In genomic region chr7:143013897-143014296, GRCh38 we compare ENCODE assay signal across 14 cellular contexts. TPM values are rescaled to one million over a fixed set of nuclear protein-coding genes. Genes with fewer than 3 reads are reported as not detected.
DNase-seq lines count a peak whose midpoint lies in the region; ATAC-seq and TF ChIP-seq lines count a peak whose summit lies in the region.
"Had no signal": no experiment of that assay in that cellular context is flagged by ENCODE, and none has a peak within 500 bp of the region (broad histone marks: within the 10 kb centered on the region; RNA-seq: fewer than 3 reads in every experiment).

No MANE protein-coding gene starts in this region.

- H3K36me3 ChIP-seq in fibroblast of lung (ENCODE audit: control insufficient read depth, insufficient read depth, low read length) (no peaks in the 10 kb centered on the region), sigmoid colon (no peaks in the 10 kb centered on the region)
- no peaks in the 10 kb centered on the region for H3K36me3 ChIP-seq in effector memory CD4-positive, alpha-beta T cell (ENCODE audit: control insufficient read depth, insufficient read depth, low read length)
- H3K36me3 ChIP-seq: colonic mucosa had no signal

- no peaks in the 10 kb centered on the region for H3K27me3 ChIP-seq in fibroblast of lung (ENCODE audit: control insufficient read depth, insufficient read depth, low read length)
- H3K27me3 ChIP-seq in sigmoid colon, result no peaks in the 10 kb centered on the region
- no peaks in the 10 kb centered on the region for H3K27me3 ChIP-seq in effector memory CD4-positive, alpha-beta T cell (replicated peaks; ENCODE audit: control insufficient read depth, insufficient read depth, low read length, poor library complexity, severe bottlenecking)
- H3K27me3 ChIP-seq: colonic mucosa had no signal

- peak; percentile 86 for ATAC-seq in SK-N-SH treated with all-trans-retinoic acid at 6 μM for 48 hours

- intact Hi-C loops in sigmoid colon (cut with DNase I), result loop anchor here (10.0 kb wide), 1 partner anchor 421 kb away; no protein-coding TSS in a partner anchor

- H3K9me3 ChIP-seq in fibroblast of lung (ENCODE audit: control insufficient read depth, insufficient read depth, low read depth, low read length), result no peaks in the 10 kb centered on the region
- no peaks in the 10 kb centered on the region for H3K9me3 ChIP-seq in sigmoid colon
- no peaks in the 10 kb centered on the region for H3K9me3 ChIP-seq in effector memory CD4-positive, alpha-beta T cell (ENCODE audit: control insufficient read depth, low read length)
- H3K9me3 ChIP-seq: colonic mucosa had no signal

- no peak overlapping the region for H3K9ac ChIP-seq in fibroblast of lung (ENCODE audit: insufficient read depth, low read length)

- H2AFZ ChIP-seq in fibroblast of lung (ENCODE audit: low read length), result no peak overlapping the region

- no peak for TF ChIP-seq EP300 in sigmoid colon (IDR thresholded peaks at IDR 0.05)

- no peak for TF ChIP-seq POLR2A in sigmoid colon (IDR thresholded peaks at IDR 0.05)

- no peak overlapping the region for H3K27ac ChIP-seq in fibroblast of lung (ENCODE audit: insufficient read depth, low read length)
- H3K27ac ChIP-seq in sigmoid colon, result peak overlapping the region; percentile 13 to 67 (median 47)
- H3K27ac ChIP-seq in effector memory CD4-positive, alpha-beta T cell (ENCODE audit: insufficient read depth, low read length, poor library complexity, severe bottlenecking), result no peak overlapping the region
- H3K27ac ChIP-seq: colonic mucosa had no signal

- H3K4me3 ChIP-seq in fibroblast of lung (replicated peaks in 1 of 4; ENCODE audit: control extremely low read depth in 1 of 4, insufficient read depth in 1 of 4, low read depth in 3 of 4, low read length in 4 of 4), result no peak overlapping the region
- no peak overlapping the region for H3K4me3 ChIP-seq in sigmoid colon
- H3K4me3 ChIP-seq in effector memory CD4-positive, alpha-beta T cell (ENCODE audit: insufficient read depth, low read depth, low read length, poor library complexity, severe bottlenecking), result no peak overlapping the region
- H3K4me3 ChIP-seq: colonic mucosa had no signal

- TF ChIP-seq CTCF in fibroblast of lung (conservative IDR thresholded peaks at IDR 0.05 in 1 of 2, IDR thresholded peaks at IDR 0.05 in 1 of 2; ENCODE audit: low read depth in 1 of 2, low read length in 2 of 2) (no peak), sigmoid colon (IDR thresholded peaks at IDR 0.05) (no peak)

- H3K4me2 ChIP-seq in fibroblast of lung (ENCODE audit: extremely low read depth, insufficient read depth, low read length), result no peak overlapping the region

- no peaks in the 10 kb centered on the region for H3K79me2 ChIP-seq in fibroblast of lung (ENCODE audit: control insufficient read depth, insufficient read depth, low read length)

- peak; percentile 94 for DNase-seq in EH (ENCODE audit: low read depth)
- DNase-seq in fibroblast of lung (ENCODE audit: low read depth in 2 of 2), result peak; percentile 79 to 89
- DNase-seq in sigmoid colon, result no peak
- no peak for DNase-seq in activated CD4-positive, alpha-beta T cell treated with anti-CD3 and anti-CD28 coated beads for 48 hours
- DNase-seq in stimulated activated CD4-positive, alpha-beta T cell treated with anti-CD3 and anti-CD28 coated beads, Interleukin-4, amount 100 ng/mL, for 4 hours, result no peak
- no peak for DNase-seq in effector memory CD4-positive, alpha-beta T cell
- DNase-seq in cerebellar cortex (ENCODE audit: low spot score), result no peak
- DNase-seq: activated T-cell treated with anti-CD3 and anti-CD28 coated beads for 4 hours, colonic mucosa, NCI-H524 treated with DMSO at 0.1 percent for 48 hours, nephron progenitor cell, substantia nigra, T-helper 2 cell had no signal

- H4K20me1 ChIP-seq in fibroblast of lung (ENCODE audit: control insufficient read depth, extremely low read depth, insufficient read depth, low read length), result no peaks in the 10 kb centered on the region

- H3K4me1 ChIP-seq in fibroblast of lung (ENCODE audit: control insufficient read depth, extremely low read depth, insufficient read depth, low read length), result no peaks in the 10 kb centered on the region
- H3K4me1 ChIP-seq in sigmoid colon, result peaks cover 0 to 20% (median 18%) of the 10 kb centered on the region in 4 donors
- no peaks in the 10 kb centered on the region for H3K4me1 ChIP-seq in effector memory CD4-positive, alpha-beta T cell (ENCODE audit: control insufficient read depth, insufficient read depth, low read length, poor library complexity, severe bottlenecking)
- H3K4me1 ChIP-seq: colonic mucosa had no signal

- 72 to 83% methylated on average over 5 of the region's 5 CpGs for WGBS in sigmoid colon, 2 donors

TF ChIP-seq in SK-N-SH treated with all-trans-retinoic acid at 6 μM for 48 hours, 23 proteins besides CTCF, POLR2A, EP300 and RAD21 (continues in another document):
- TF ChIP-seq ZFP30 (CRISPR knock-in tag; IDR thresholded peaks at IDR 0.05), result no peak
- TF ChIP-seq CSRNP3 (CRISPR knock-in tag; IDR thresholded peaks at IDR 0.05), result no peak
- no peak for TF ChIP-seq BACH2 (CRISPR knock-in tag; IDR thresholded peaks at IDR 0.05; ENCODE audit: borderline replicate concordance)
- no peak for TF ChIP-seq ISL1 (CRISPR knock-in tag; IDR thresholded peaks at IDR 0.05)
- no peak for TF ChIP-seq TCF4 (CRISPR knock-in tag; IDR thresholded peaks at IDR 0.05; ENCODE audit: borderline replicate concordance)
- no peak for TF ChIP-seq RARB (CRISPR knock-in tag; IDR thresholded peaks at IDR 0.05)
- TF ChIP-seq ZNF8 (CRISPR knock-in tag; IDR thresholded peaks at IDR 0.05), result no peak
- no peak for TF ChIP-seq ZNF565 (CRISPR knock-in tag; conservative IDR thresholded peaks at IDR 0.05; ENCODE audit: low read depth)
- no peak for TF ChIP-seq CREB5 (CRISPR knock-in tag; IDR thresholded peaks at IDR 0.05; ENCODE audit: low read depth)
- TF ChIP-seq TOX (CRISPR knock-in tag; IDR thresholded peaks at IDR 0.05; ENCODE audit: borderline replicate concordance), result no peak
- no peak for TF ChIP-seq ZC3H10 (CRISPR knock-in tag; IDR thresholded peaks at IDR 0.05)

RNA-seq across cellular contexts. Expression of gene OR9A2, which starts 13.0 kb away (rescaled TPM):
- total RNA-seq in fibroblast of lung (not detected in 2 replicates), sigmoid colon (not detected)
- polyA plus RNA-seq in fibroblast of lung (not detected in 2 replicates), sigmoid colon (not detected)
- not detected in 2 replicates for polyA plus RNA-seq in fibroblast of lung (2012)
- not detected in 2 replicates for polyA minus RNA-seq in fibroblast of lung (ENCODE audit: low replicate concordance)
- total RNA-seq: colonic mucosa had no signal

RNA-seq across cellular contexts. Expression of gene OR6V1, which starts 38.2 kb away (rescaled TPM):
- not detected in 2 replicates for total RNA-seq in fibroblast of lung
- not detected in 2 replicates for polyA plus RNA-seq in fibroblast of lung
- not detected in 2 replicates for polyA plus RNA-seq in fibroblast of lung (2012)
- polyA minus RNA-seq in fibroblast of lung (ENCODE audit: low replicate concordance), result not detected in 2 replicates
- not detected for total RNA-seq in sigmoid colon
- not detected for polyA plus RNA-seq in sigmoid colon
- total RNA-seq: colonic mucosa had no signal

RNA-seq across cellular contexts. Expression of gene KEL, which starts 51.7 kb away (rescaled TPM):
- total RNA-seq in fibroblast of lung (under 0.01 TPM in 1 of 2 replicates, not detected in the other), sigmoid colon (under 1 TPM in 1 of 4 donors, not detected in 3; 0.28 TPM)
- polyA plus RNA-seq in fibroblast of lung (0.05 TPM in 1 of 2 replicates, not detected in the other), sigmoid colon (under 1 TPM in 1 of 3 donors, not detected in 2; 0.69 TPM)
- not detected in 2 replicates for polyA plus RNA-seq in fibroblast of lung (2012)
- polyA minus RNA-seq in fibroblast of lung (ENCODE audit: low replicate concordance), result not detected in 2 replicates

Comparison
In these comparisons a context has a peak if more than half of its experiments do, and no peak if none do; other contexts are left out.
1. DNase-seq: peak in EH (single experiment) and fibroblast of lung (2 of 2); none in sigmoid colon (single experiment), activated CD4-positive, alpha-beta T cell treated with anti-CD3 and anti-CD28 coated beads for 48 hours (single experiment), stimulated activated CD4-positive, alpha-beta T cell treated with anti-CD3 and anti-CD28 coated beads, Interleukin-4, amount 100 ng/mL, for 4 hours (0 of 2), effector memory CD4-positive, alpha-beta T cell (0 of 3) and cerebellar cortex (single experiment).
2. H3K27ac ChIP-seq: peak in sigmoid colon (4 of 4); none in fibroblast of lung (single experiment) and effector memory CD4-positive, alpha-beta T cell (single experiment).